28 cellular contexts compared by ENCODE assay signal in genomic region chr3:3065876-3066275, GRCh38. TPM values are rescaled to one million over a fixed set of nuclear protein-coding genes. Genes with fewer than 3 reads are reported as not detected.
DNase-seq lines count a peak whose midpoint lies in the region; ATAC-seq and TF ChIP-seq lines count a peak whose summit lies in the region.
"Had no signal": no experiment of that assay in that cellular context is flagged by ENCODE, and none has a peak within 500 bp of the region (broad histone marks: within the 10 kb centered on the region; RNA-seq: fewer than 3 reads in every experiment).

No MANE protein-coding gene starts in this region.

- DNase-seq in Daoy (ENCODE audit: low read depth), result peak; percentile 42
- no peak for DNase-seq in GM23338 (ENCODE audit: low spot score)
- DNase-seq in iris pigment epithelial cell (ENCODE audit: low read depth), result peak; percentile 7
- DNase-seq in NOMO-1 treated with dmso at 0.1 percent for 144 hours (lab: John Stamatoyannopoulos, UW; ENCODE audit: unreplicated experiment), result no peak
- DNase-seq in trophoblast cell, result no peak
- DNase-seq in NCI-H2081 treated with DMSO at 0.1 percent for 48 hours (lab: John Stamatoyannopoulos, UW), result no peak
- no peak for DNase-seq in RWPE1 (ENCODE audit: low spot score)
- DNase-seq: activated CD8-positive, alpha-beta T cell treated with anti-CD3 and anti-CD28 coated beads for 36 hours; activated naive CD8-positive, alpha-beta T cell treated with anti-CD3 and anti-CD28 coated beads, Interleukin-2, amount 10 ng/mL, durations not matched to agents 7 days and 5 days; CD4-positive, alpha-beta T cell; DMS79 treated with DMSO at 0.1 percent for 48 hours; heart right ventricle; kidney; NCI-H1436; NCI-H226; Right ventricle myocardium superior; stimulated activated CD4-positive, alpha-beta T cell treated with anti-CD3 and anti-CD28 coated beads, Interleukin-15, amount 100 ng/mL, for 24 hours; stimulated activated naive CD4-positive, alpha-beta T cell treated with Interleukin-2 at 50 U/mL for 16 hours had no signal

- 0 out of 2 replicates have a peak overlapping the region, but pooled peaks have one; percentile 16 for H2AFZ ChIP-seq in GM23338
- no peak overlapping the region for H2AFZ ChIP-seq in OCI-LY3 (ENCODE audit: low read depth, low read length)
- H2AFZ ChIP-seq in trophoblast cell (ENCODE audit: insufficient read depth, low read length, poor library complexity), result no peak overlapping the region

- H3K79me1 ChIP-seq in trophoblast cell (ENCODE audit: low read length), result no peaks in the 10 kb centered on the region

- no peaks in the 10 kb centered on the region for H3K4me1 Mint-ChIP-seq in GM23338
- H3K4me1 Mint-ChIP-seq: activated naive CD8-positive, alpha-beta T cell treated with anti-CD3 and anti-CD28 coated beads, Interleukin-2, amount 10 ng/mL, durations not matched to agents 7 days and 5 days; mesothelial cell of epicardium; neural crest cell had no signal

- H3K18ac ChIP-seq in trophoblast cell (ENCODE audit: low read length), result no peak overlapping the region

- H3K4ac ChIP-seq in trophoblast cell (ENCODE audit: low read depth, low read length), result no peak overlapping the region

- WGBS in trophoblast cell (ENCODE audit: extremely low coverage, insufficient coverage, insufficient read length), result no CpG with 5 or more reads among the region's 2 CpGs

- H3K4me2 ChIP-seq in GM23338 (no peak overlapping the region), OCI-LY3 (ENCODE audit: low read length) (peak overlapping the region; percentile 94), trophoblast cell (ENCODE audit: low read length) (no peak overlapping the region)

- H3K4me1 ChIP-seq in GM23338 (ENCODE audit: insufficient read depth), result peaks cover 10% of the 10 kb centered on the region
- peaks cover 36% of the 10 kb centered on the region for H3K4me1 ChIP-seq in OCI-LY3 (ENCODE audit: low read length)
- no peaks in the 10 kb centered on the region for H3K4me1 ChIP-seq in trophoblast cell (ENCODE audit: control insufficient read depth in 1 of 2, insufficient read depth in 2 of 2, low read length in 2 of 2)
- H3K4me1 ChIP-seq: heart right ventricle had no signal

- H3F3A ChIP-seq in GM23338 (replicated peaks; ENCODE audit: low read depth), result no peaks in the 10 kb centered on the region

- H4K20me1 ChIP-seq in GM23338 (replicated peaks; ENCODE audit: insufficient read depth), result no peaks in the 10 kb centered on the region
- no peaks in the 10 kb centered on the region for H4K20me1 ChIP-seq in OCI-LY3 (ENCODE audit: insufficient read depth, low read length)

- no peaks in the 10 kb centered on the region for H3K9me2 ChIP-seq in GM23338 (ENCODE audit: insufficient read depth)

- H4K12ac ChIP-seq in trophoblast cell (ENCODE audit: low read depth, low read length), result no peak overlapping the region

- H3K27me3 ChIP-seq in GM23338 (ENCODE audit: insufficient read depth), result no peaks in the 10 kb centered on the region
- H3K27me3 ChIP-seq in OCI-LY3 (ENCODE audit: low read depth, low read length), result no peaks in the 10 kb centered on the region
- H3K27me3 ChIP-seq in trophoblast cell (ENCODE audit: insufficient read depth, low read length), result no peaks in the 10 kb centered on the region
- H3K27me3 ChIP-seq: cardiac muscle cell, heart right ventricle had no signal

- TF ChIP-seq CTCF in GM23338 (conservative IDR thresholded peaks at IDR 0.05; ENCODE audit: low read depth in 2 of 2) (no peak), OCI-LY3 (IDR thresholded peaks at IDR 0.05; ENCODE audit: low read depth, low read length) (no peak), RWPE1 (conservative IDR thresholded peaks at IDR 0.05; ENCODE audit: low read depth) (no peak)

- H3K27ac Mint-ChIP-seq in GM23338, result no peak overlapping the region
- H3K27ac Mint-ChIP-seq: activated CD8-positive, alpha-beta T cell treated with anti-CD3 and anti-CD28 coated beads for 36 hours; activated naive CD8-positive, alpha-beta T cell treated with anti-CD3 and anti-CD28 coated beads, Interleukin-2, amount 10 ng/mL, durations not matched to agents 7 days and 5 days; CD4-positive, alpha-beta T cell; mesothelial cell of epicardium; T-helper 1 cell treated with Interleukin-12 subunit alpha and Interleukin-12 subunit beta and Interleukin-4 antibody, amounts not matched to agents 30 μg/mL and 1 μg/mL, for 36 hours had no signal

- no peak overlapping the region for H3K4me3 Mint-ChIP-seq in GM23338
- H3K4me3 Mint-ChIP-seq: activated CD8-positive, alpha-beta T cell treated with anti-CD3 and anti-CD28 coated beads for 36 hours; activated naive CD8-positive, alpha-beta T cell treated with anti-CD3 and anti-CD28 coated beads, Interleukin-2, amount 10 ng/mL, durations not matched to agents 7 days and 5 days; CD4-positive, alpha-beta T cell; mesothelial cell of epicardium; neural crest cell; T-helper 1 cell treated with Interleukin-12 subunit alpha and Interleukin-12 subunit beta and Interleukin-4 antibody, amounts not matched to agents 30 μg/mL and 1 μg/mL, for 36 hours had no signal

- H3K27ac ChIP-seq in GM23338 (ENCODE audit: low read depth) (no peak overlapping the region), OCI-LY3 (ENCODE audit: low read length) (peak overlapping the region; percentile 81), trophoblast cell (ENCODE audit: low read depth, low read length) (no peak overlapping the region), RWPE1 (no peak overlapping the region)
- H3K27ac ChIP-seq: cardiac muscle cell, heart right ventricle had no signal

- H3K9ac ChIP-seq in OCI-LY3 (ENCODE audit: low read length) (peak overlapping the region; percentile 36; the same call in 1 of the 2 replicates), trophoblast cell (ENCODE audit: low read length) (no peak overlapping the region)

- no peaks in the 10 kb centered on the region for H3K36me3 ChIP-seq in GM23338 (ENCODE audit: insufficient read depth)
- H3K36me3 ChIP-seq in OCI-LY3 (replicated peaks; ENCODE audit: low read depth, low read length), result no peaks in the 10 kb centered on the region
- no peaks in the 10 kb centered on the region for H3K36me3 ChIP-seq in trophoblast cell (ENCODE audit: control insufficient read depth in 1 of 2, insufficient read depth in 2 of 2, low read length in 2 of 2)
- H3K36me3 ChIP-seq: cardiac muscle cell, heart right ventricle had no signal

- no peak overlapping the region for H2BK12ac ChIP-seq in trophoblast cell (ENCODE audit: low read length)

- no peak overlapping the region for H2AK5ac ChIP-seq in trophoblast cell (ENCODE audit: low read length)

- peaks cover 99% of the 10 kb centered on the region for H3K9me3 Mint-ChIP-seq in GM23338
- H3K9me3 Mint-ChIP-seq: activated CD8-positive, alpha-beta T cell treated with anti-CD3 and anti-CD28 coated beads for 36 hours; activated naive CD8-positive, alpha-beta T cell treated with anti-CD3 and anti-CD28 coated beads, Interleukin-2, amount 10 ng/mL, durations not matched to agents 7 days and 5 days; CD4-positive, alpha-beta T cell; mesothelial cell of epicardium; neural crest cell; T-helper 1 cell treated with Interleukin-12 subunit alpha and Interleukin-12 subunit beta and Interleukin-4 antibody, amounts not matched to agents 30 μg/mL and 1 μg/mL, for 36 hours had no signal

- H3K14ac ChIP-seq in trophoblast cell (ENCODE audit: low read length), result no peak overlapping the region

- no peak overlapping the region for H4K8ac ChIP-seq in trophoblast cell (ENCODE audit: low read depth, low read length)

- no peak overlapping the region for H3K4me3 ChIP-seq in GM23338
- H3K4me3 ChIP-seq in OCI-LY3 (ENCODE audit: low read length), result peak overlapping the region; percentile 24; the same call in 1 of the 2 replicates
- no peak overlapping the region for H3K4me3 ChIP-seq in trophoblast cell (ENCODE audit: low read depth, low read length)
- H3K4me3 ChIP-seq: cardiac muscle cell, heart right ventricle had no signal

- POLR2A ChIA-PET in RWPE1 (lab: Yijun Ruan, JAX; ENCODE audit: low non-redundant PET), result no interaction called here

- no peak overlapping the region for H4K91ac ChIP-seq in trophoblast cell (ENCODE audit: low read depth, low read length)

- no peak overlapping the region for H2BK5ac ChIP-seq in trophoblast cell (ENCODE audit: low read depth, low read length, poor library complexity)

- H3K23ac ChIP-seq in trophoblast cell (ENCODE audit: low read length), result no peak overlapping the region

- H3K9me3 ChIP-seq in OCI-LY3 (ENCODE audit: insufficient read depth, low read length) (no peaks in the 10 kb centered on the region), trophoblast cell (ENCODE audit: insufficient read depth, low read depth, low read length) (no peaks in the 10 kb centered on the region)
- H3K9me3 ChIP-seq: heart right ventricle had no signal

- peaks cover 3% of the 10 kb centered on the region for H3K27me3 Mint-ChIP-seq in GM23338 (ENCODE audit: insufficient read depth, low read depth, poor library complexity)
- H3K27me3 Mint-ChIP-seq: activated CD8-positive, alpha-beta T cell treated with anti-CD3 and anti-CD28 coated beads for 36 hours; activated naive CD8-positive, alpha-beta T cell treated with anti-CD3 and anti-CD28 coated beads, Interleukin-2, amount 10 ng/mL, durations not matched to agents 7 days and 5 days; CD4-positive, alpha-beta T cell had no signal

- ATAC-seq in GM23338, result no peak
- ATAC-seq: activated CD8-positive, alpha-beta T cell treated with anti-CD3 and anti-CD28 coated beads for 36 hours; heart right ventricle had no signal

- CTCF ChIA-PET in RWPE1 (lab: Yijun Ruan, JAX), result no interaction called here

- H2BK120ac ChIP-seq in trophoblast cell (ENCODE audit: insufficient read depth, low read length, poor library complexity), result no peak overlapping the region

- peaks cover 49% of the 10 kb centered on the region for H3K36me3 Mint-ChIP-seq in GM23338 (ENCODE audit: low read depth)
- H3K36me3 Mint-ChIP-seq: activated naive CD8-positive, alpha-beta T cell treated with anti-CD3 and anti-CD28 coated beads, Interleukin-2, amount 10 ng/mL, durations not matched to agents 7 days and 5 days; mesothelial cell of epicardium had no signal

- no peaks in the 10 kb centered on the region for H3K79me2 ChIP-seq in GM23338 (replicated peaks; ENCODE audit: insufficient read depth)
- H3K79me2 ChIP-seq in OCI-LY3 (ENCODE audit: low read length), result no peaks in the 10 kb centered on the region
- H3K79me2 ChIP-seq in trophoblast cell (ENCODE audit: control insufficient read depth, insufficient read depth, low read length, poor library complexity), result no peaks in the 10 kb centered on the region

TF ChIP-seq in GM23338, 12 proteins besides CTCF, POLR2A, EP300 and RAD21 (continues in another document):
- TF ChIP-seq EZH2 (IDR thresholded peaks at IDR 0.05; ENCODE audit: low read depth, unreplicated experiment), result no peak
- no peak for TF ChIP-seq STAT1 (IDR thresholded peaks at IDR 0.05; ENCODE audit: unreplicated experiment)
- TF ChIP-seq ZNF114 (CRISPR knock-in tag; IDR thresholded peaks at IDR 0.05), result no peak
- no peak for TF ChIP-seq EZH2phosphoT487 (IDR thresholded peaks at IDR 0.05; ENCODE audit: unreplicated experiment)
- TF ChIP-seq CREB1 (CRISPR knock-in tag; IDR thresholded peaks at IDR 0.05; ENCODE audit: low read depth), result no peak
- no peak for TF ChIP-seq POLR2AphosphoS5 (IDR thresholded peaks at IDR 0.05; ENCODE audit: low read depth)

RNA-seq across cellular contexts. Expression of gene IL5RA, which starts 44.3 kb away (rescaled TPM):
- total RNA-seq in Daoy (2014; rRNA removed; shearing (Covaris generic)), result 0.80 TPM in 1 of 2 replicates, not detected in the other
- 0.31 TPM in 1 of 2 replicates, not detected in the other for total RNA-seq in GM23338 (2014; rRNA removed; shearing (Covaris generic))
- not detected in 2 replicates for polyA plus RNA-seq in GM23338 (2016; fragmentation: Nextera tagmentation; extraction: Ambion mirVana)
- 0.01 and 0.04 TPM in 2 replicates for polyA plus RNA-seq in trophoblast cell (2013)
- total RNA-seq: activated CD8-positive, alpha-beta T cell treated with anti-CD3 and anti-CD28 coated beads for 36 hours; cardiac muscle cell; H1; LHCN-M2; mesothelial cell of epicardium; neural crest cell; renal cortical epithelial cell; ureter had no signal
- polyA plus RNA-seq: AG04450, cardiac muscle cell, H1 had no signal

Comparison
In these comparisons a context has a peak if more than half of its experiments do, and no peak if none do; other contexts are left out.
1. DNase-seq: peak in Daoy (single experiment) and iris pigment epithelial cell (single experiment); none in GM23338 (single experiment), NOMO-1 treated with dmso at 0.1 percent for 144 hours (single experiment), trophoblast cell (0 of 2), NCI-H2081 treated with DMSO at 0.1 percent for 48 hours (single experiment) and RWPE1 (single experiment).